In the genomic region with DNA sequence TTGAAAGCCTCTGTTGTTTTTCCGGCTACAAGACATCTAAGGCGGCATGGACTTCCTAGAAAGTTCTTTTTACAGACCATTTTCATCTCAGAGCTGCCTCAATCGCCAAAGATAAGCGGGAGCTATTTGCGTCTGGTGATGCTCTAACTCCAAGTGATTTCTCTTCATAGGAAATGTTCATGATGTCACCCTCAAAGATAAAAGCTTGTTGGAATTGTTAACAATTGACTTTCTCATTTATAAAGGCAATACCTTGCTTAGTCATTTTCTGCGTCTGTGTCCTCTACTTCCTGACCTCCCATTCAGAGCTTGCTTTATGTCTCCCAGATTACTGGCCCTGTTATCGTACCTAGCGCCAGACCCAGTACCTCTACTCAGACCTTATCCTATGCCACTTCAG, we compare ENCODE assay signal across 18 cellular contexts.
DNase-seq lines count a peak whose midpoint lies in the region; ATAC-seq, FAIRE-seq and TF ChIP-seq lines count a peak whose summit lies in the region.
"Had no signal": no experiment of that assay in that cellular context is flagged by ENCODE, and none has a peak within 500 bp of the region (broad histone marks: within the 10 kb centered on the region; RNA-seq: fewer than 3 reads in every experiment).

No MANE protein-coding gene starts in this region.

- TF ChIP-seq POLR2A in H1 (IDR thresholded peaks at IDR 0.05; ENCODE audit: control extremely low read depth in 1 of 2, low read depth in 2 of 2, low read length in 2 of 2), result no peak
- no peak for TF ChIP-seq POLR2A in thyroid gland (IDR thresholded peaks at IDR 0.05)

- H3K36me3 ChIP-seq in cardiac muscle cell (no peaks in the 10 kb centered on the region), H1 (ENCODE audit: control insufficient read depth in 2 of 4, insufficient read depth in 4 of 4, low read length in 3 of 4) (no peaks in the 10 kb centered on the region), mesodermal cell (ENCODE audit: control insufficient read depth, insufficient read depth, low read length) (no peaks in the 10 kb centered on the region), thyroid gland (no peaks in the 10 kb centered on the region)

- no peak overlapping the region for H3K4ac ChIP-seq in H1 (replicated peaks; ENCODE audit: insufficient read length, low read depth, low read length)

- H3K79me1 ChIP-seq in H1 (ENCODE audit: low read depth, low read length), result no peaks in the 10 kb centered on the region

- H3K4me1 ChIP-seq in cardiac muscle cell (ENCODE audit: low read depth), result peaks cover 23% of the 10 kb centered on the region
- H3K4me1 ChIP-seq in H1 (replicated peaks in 1 of 4; ENCODE audit: control insufficient read depth in 3 of 4, insufficient read depth in 4 of 4, low read length in 3 of 4), result no peaks in the 10 kb centered on the region; a peak in 1 of 7 replicates
- peaks cover 19% of the 10 kb centered on the region for H3K4me1 ChIP-seq in mesodermal cell (ENCODE audit: control insufficient read depth, insufficient read depth, low read length, poor library complexity, severe bottlenecking)
- peaks cover 23 to 36% of the 10 kb centered on the region in 2 donors for H3K4me1 ChIP-seq in thyroid gland

- no peak for TF ChIP-seq CTCF in cardiac muscle cell (IDR thresholded peaks at IDR 0.05; ENCODE audit: low read depth, low read length)
- no peak for TF ChIP-seq CTCF in H1 (IDR thresholded peaks at IDR 0.05; ENCODE audit: control extremely low read depth in 1 of 3, insufficient read depth in 1 of 3, low read depth in 1 of 3, low read length in 3 of 3)
- TF ChIP-seq CTCF in thyroid gland (IDR thresholded peaks at IDR 0.05), result no peak

- intact Hi-C loops in Right ventricle myocardium superior (cut with DNase I) (no loop called here), thyroid gland (cut with DNase I) (no loop called here)

- POLR2A ChIA-PET in H1 (lab: Charles Lee; ENCODE audit: partially characterized antibody), result no interaction called here

- no peak for TF ChIP-seq RAD21 in H1 (IDR thresholded peaks at IDR 0.05 in 1 of 2, conservative IDR thresholded peaks at IDR 0.05 in 1 of 2; ENCODE audit: low read depth in 2 of 2, low read length in 2 of 2)

- no peak overlapping the region for H2AK5ac ChIP-seq in H1 (ENCODE audit: low read depth, low read length)

- no peaks in the 10 kb centered on the region for H3K79me2 ChIP-seq in H1 (ENCODE audit: control insufficient read depth in 1 of 2, insufficient read depth in 2 of 2, low read length in 2 of 2)

- H2AFZ ChIP-seq in H1 (ENCODE audit: low read length), result peak overlapping the region; percentile 65; the same call in 1 of the 2 replicates

- H2BK120ac ChIP-seq in H1 (replicated peaks; ENCODE audit: low read depth, low read length), result no peak overlapping the region

- H2BK15ac ChIP-seq in H1 (ENCODE audit: low read length), result no peak overlapping the region

- H3K4me3 ChIP-seq in cardiac muscle cell, result no peak overlapping the region
- no peak overlapping the region for H3K4me3 ChIP-seq in H1 (ENCODE audit: extremely low read depth in 1 of 4, insufficient read depth in 2 of 4, low read depth in 3 of 4, low read length in 4 of 4)
- no peak overlapping the region for H3K4me3 ChIP-seq in mesodermal cell (ENCODE audit: extremely low read depth, insufficient read depth, low read length, poor library complexity, severe bottlenecking)
- H3K4me3 ChIP-seq in thyroid gland (replicated peaks in 1 of 3), result no peak overlapping the region
- H3K4me3 ChIP-seq: SK-N-MC had no signal

- no peaks in the 10 kb centered on the region for H4K20me1 ChIP-seq in H1 (replicated peaks in 1 of 2; ENCODE audit: control insufficient read depth in 1 of 2, insufficient read depth in 2 of 2, low read length in 2 of 2)

- no peak overlapping the region for H3K23ac ChIP-seq in H1 (ENCODE audit: insufficient read length)

- no peak overlapping the region for H2BK5ac ChIP-seq in H1 (ENCODE audit: low read depth, low read length)

- 95% methylated on average over 8 of the region's 8 CpGs; no CpG with 5 or more reads in 1 of the 2 experiments for WGBS in H1 (ENCODE audit: extremely low coverage in 1 of 2, insufficient coverage in 1 of 2, insufficient read length in 1 of 2, insufficient replicate concordance in 2 of 2, low coverage in 1 of 2, low lambda C conversion rate in 2 of 2, missing lambda C conversion rate in 1 of 2), 2 experiments
- WGBS in mesodermal cell (ENCODE audit: insufficient coverage in 2 of 2), 2 experiments, result 78 to 83% methylated on average over 7 to 8 of the region's 8 CpGs
- WGBS in thyroid gland, 2 donors, result 57 to 60% methylated on average over 8 of the region's 8 CpGs

- no peaks in the 10 kb centered on the region for H3K23me2 ChIP-seq in H1 (ENCODE audit: low read depth, low read length)

- no peak overlapping the region for H2BK12ac ChIP-seq in H1 (ENCODE audit: low read depth, low read length)

- FAIRE-seq in H1 (lab: Jason Lieb, UNC), result no peak
- FAIRE-seq: G401.6, HepG2, RCC 7860 had no signal

- H3K4me2 ChIP-seq in H1 (ENCODE audit: insufficient read depth in 1 of 2, low read depth in 2 of 2, low read length in 2 of 2), result no peak overlapping the region

- H3K56ac ChIP-seq in H1 (replicated peaks; ENCODE audit: insufficient read length, low read depth, low read length), result no peak overlapping the region

- H3K9ac ChIP-seq in H1 (replicated peaks in 1 of 4; ENCODE audit: extremely low read depth in 1 of 4, low read depth in 3 of 4, low read length in 3 of 4), result no peak overlapping the region

- H4K5ac ChIP-seq in H1 (ENCODE audit: insufficient read length, low read depth, low read length), result no peak overlapping the region

- CTCF ChIA-PET in H1 (lab: Charles Lee; ENCODE audit: partially characterized antibody), result interaction anchor here (1.6 kb wide), 1 partner anchor 15 kb away, joined by 3 read pairs; no protein-coding TSS in a partner anchor

- no peak overlapping the region for H2BK20ac ChIP-seq in H1 (ENCODE audit: low read length)

- ATAC-seq in Right ventricle myocardium superior (ENCODE audit: poor library complexity) (no peak), HG03378 (IDR thresholded peaks at IDR 0.05; ENCODE audit: unreplicated experiment) (no peak)
- ATAC-seq: HepG2, Right ventricle myocardium inferior had no signal

- H4K91ac ChIP-seq in H1 (replicated peaks; ENCODE audit: insufficient read length, low read length), result no peak overlapping the region

- no peak for TF ChIP-seq EP300 in H1 (IDR thresholded peaks at IDR 0.05; ENCODE audit: borderline replicate concordance in 1 of 2, low read depth in 2 of 2, low read length in 2 of 2)

- H3K14ac ChIP-seq in H1 (ENCODE audit: insufficient read length), result no peak overlapping the region

- H3K18ac ChIP-seq in H1 (ENCODE audit: extremely low read depth, low read length), result no peak overlapping the region

- peak; percentile 34 to 40 for DNase-seq in cardiac muscle cell (ENCODE audit: low read depth in 1 of 2, low spot score in 1 of 2)
- DNase-seq in Right ventricle myocardium superior, result no peak
- no peak for DNase-seq in H1 (ENCODE audit: low read depth in 1 of 2, low spot score in 2 of 2)
- no peak for DNase-seq in thyroid gland
- no peak for DNase-seq in NCI-H2107 (lab: John Stamatoyannopoulos, UW)
- no peak for DNase-seq in NCI-H510A (lab: John Stamatoyannopoulos, UW)
- DNase-seq: HCEC 1CT, KG1, NCI-H1694, NCI-H2081 treated with DMSO at 0.1 percent for 48 hours, NCI-H446 had no signal

- H3K9me3 ChIP-seq in cardiac muscle cell (ENCODE audit: low read depth), result no peaks in the 10 kb centered on the region
- H3K9me3 ChIP-seq in H1 (ENCODE audit: insufficient read depth in 2 of 2, low read depth in 1 of 2, low read length in 1 of 2), result no peaks in the 10 kb centered on the region
- H3K9me3 ChIP-seq in mesodermal cell (ENCODE audit: control insufficient read depth, low read length), result no peaks in the 10 kb centered on the region
- no peaks in the 10 kb centered on the region for H3K9me3 ChIP-seq in thyroid gland

- H4K8ac ChIP-seq in H1 (ENCODE audit: extremely low read depth, insufficient read depth, low read length), result no peak overlapping the region

- no peaks in the 10 kb centered on the region for H3K27me3 ChIP-seq in cardiac muscle cell
- H3K27me3 ChIP-seq in H1 (replicated peaks in 1 of 4; ENCODE audit: control insufficient read depth in 3 of 4, extremely low read depth in 1 of 4, insufficient read depth in 3 of 4, low read length in 3 of 4), result no peaks in the 10 kb centered on the region
- no peaks in the 10 kb centered on the region for H3K27me3 ChIP-seq in thyroid gland

- H3K27ac ChIP-seq in cardiac muscle cell, result no peak overlapping the region
- no peak overlapping the region for H3K27ac ChIP-seq in H1 (ENCODE audit: low read depth, low read length)
- H3K27ac ChIP-seq in mesodermal cell (ENCODE audit: low read depth, low read length, severe bottlenecking), result peak overlapping the region; percentile 90
- peak overlapping the region; percentile 14 to 76 (median 61) for H3K27ac ChIP-seq in thyroid gland
- H3K27ac ChIP-seq: SK-N-MC had no signal

TF ChIP-seq in H1, 55 proteins besides CTCF, POLR2A, EP300 and RAD21 (continues in another document):
- TF ChIP-seq BACH1 (IDR thresholded peaks at IDR 0.05; ENCODE audit: low read length), result no peak
- TF ChIP-seq TEAD4 (IDR thresholded peaks at IDR 0.05; ENCODE audit: low read depth, low read length), result no peak
- TF ChIP-seq ATF3 (IDR thresholded peaks at IDR 0.05; ENCODE audit: insufficient read depth, low read depth, low read length), result no peak
- TF ChIP-seq, protein P1, sequence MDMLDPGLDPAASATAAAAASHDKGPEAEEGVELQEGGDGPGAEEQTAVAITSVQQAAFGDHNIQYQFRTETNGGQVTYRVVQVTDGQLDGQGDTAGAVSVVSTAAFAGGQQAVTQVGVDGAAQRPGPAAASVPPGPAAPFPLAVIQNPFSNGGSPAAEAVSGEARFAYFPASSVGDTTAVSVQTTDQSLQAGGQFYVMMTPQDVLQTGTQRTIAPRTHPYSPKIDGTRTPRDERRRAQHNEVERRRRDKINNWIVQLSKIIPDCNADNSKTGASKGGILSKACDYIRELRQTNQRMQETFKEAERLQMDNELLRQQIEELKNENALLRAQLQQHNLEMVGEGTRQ (IDR thresholded peaks at IDR 0.05; ENCODE audit: low read length), result no peak
- TF ChIP-seq EGR1 (IDR thresholded peaks at IDR 0.05; ENCODE audit: borderline replicate concordance, low read depth, low read length), result no peak
- TF ChIP-seq ZNF274 (IDR thresholded peaks at IDR 0.05; ENCODE audit: borderline replicate concordance, extremely low read depth, low read length), result no peak
- TF ChIP-seq CHD2 (IDR thresholded peaks at IDR 0.05; ENCODE audit: low read length), result no peak
- TF ChIP-seq NANOG (IDR thresholded peaks at IDR 0.05; ENCODE audit: insufficient read depth, low read depth, low read length, poor library complexity, severe bottlenecking), result no peak
- no peak for TF ChIP-seq NRF1 (IDR thresholded peaks at IDR 0.05; ENCODE audit: low read depth, low read length)
- no peak for TF ChIP-seq TCF12 (IDR thresholded peaks at IDR 0.05; ENCODE audit: low read depth, low read length)
- no peak for TF ChIP-seq YY1 (IDR thresholded peaks at IDR 0.05; ENCODE audit: low read depth, low read length)
- TF ChIP-seq CBX8 (IDR thresholded peaks at IDR 0.05; ENCODE audit: borderline replicate concordance, low read depth, low read length), result no peak

Comparison
In these comparisons a context has a peak if more than half of its experiments do, and no peak if none do; other contexts are left out.
1. DNase-seq: peak in cardiac muscle cell (2 of 2); none in Right ventricle myocardium superior (single experiment), H1 (0 of 2), thyroid gland (0 of 2), NCI-H2107 (single experiment) and NCI-H510A (single experiment).
2. H3K27ac ChIP-seq: peak in mesodermal cell (single experiment) and thyroid gland (3 of 3); none in cardiac muscle cell (single experiment) and H1 (single experiment).